Comparison of ENCODE assay signal across 1 cellular context in the genomic region with DNA sequence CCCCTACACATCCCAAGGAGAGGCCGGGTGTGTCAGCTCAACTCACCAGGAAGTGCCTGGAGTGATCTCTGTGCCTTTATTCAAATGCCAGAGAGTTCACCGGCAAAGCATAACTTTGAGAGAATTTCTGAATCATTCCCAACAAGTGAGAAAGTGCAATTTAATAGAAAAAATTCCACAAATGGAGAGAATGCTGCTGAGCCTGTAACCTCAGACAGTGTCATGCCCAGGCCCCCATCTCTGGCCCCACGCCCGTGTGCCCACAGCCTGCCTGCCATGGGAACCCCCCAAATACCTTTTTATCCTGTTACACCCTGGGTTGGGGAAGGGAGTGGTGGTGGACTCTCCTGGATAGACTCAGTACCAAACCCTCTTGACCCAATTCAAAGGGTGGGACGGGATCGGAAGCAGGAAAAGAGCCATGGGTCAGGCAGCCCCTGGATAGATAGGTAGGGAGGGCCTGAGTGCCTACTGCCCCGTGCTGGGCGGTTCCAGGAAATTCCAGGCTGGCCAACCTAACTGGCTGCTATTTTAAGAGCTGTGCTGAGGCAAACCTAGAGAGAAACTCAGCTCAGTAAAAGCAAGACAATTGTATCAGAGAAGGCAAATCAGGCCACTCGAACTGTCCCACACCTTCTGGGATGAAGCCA.
TF ChIP-seq lines count a peak whose summit lies in the region.

No MANE protein-coding gene starts in this region.

TF ChIP-seq in IMR-90, 13 proteins besides CTCF, POLR2A, EP300 and RAD21 (continued from another document):
- TF ChIP-seq, protein P1, sequence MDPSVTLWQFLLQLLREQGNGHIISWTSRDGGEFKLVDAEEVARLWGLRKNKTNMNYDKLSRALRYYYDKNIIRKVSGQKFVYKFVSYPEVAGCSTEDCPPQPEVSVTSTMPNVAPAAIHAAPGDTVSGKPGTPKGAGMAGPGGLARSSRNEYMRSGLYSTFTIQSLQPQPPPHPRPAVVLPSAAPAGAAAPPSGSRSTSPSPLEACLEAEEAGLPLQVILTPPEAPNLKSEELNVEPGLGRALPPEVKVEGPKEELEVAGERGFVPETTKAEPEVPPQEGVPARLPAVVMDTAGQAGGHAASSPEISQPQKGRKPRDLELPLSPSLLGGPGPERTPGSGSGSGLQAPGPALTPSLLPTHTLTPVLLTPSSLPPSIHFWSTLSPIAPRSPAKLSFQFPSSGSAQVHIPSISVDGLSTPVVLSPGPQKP (IDR thresholded peaks at IDR 0.05; ENCODE audit: borderline replicate concordance, low read depth, low read length): no peak
- TF ChIP-seq MAZ (IDR thresholded peaks at IDR 0.05; ENCODE audit: borderline replicate concordance, low read depth, low read length): no peak
- TF ChIP-seq MXI1 (IDR thresholded peaks at IDR 0.05; ENCODE audit: borderline replicate concordance, low read depth, low read length): no peak
- TF ChIP-seq SMC3 (IDR thresholded peaks at IDR 0.05; ENCODE audit: low read depth, low read length): no peak
- TF ChIP-seq FOS (IDR thresholded peaks at IDR 0.05; ENCODE audit: low read depth, low read length): no peak
- TF ChIP-seq RCOR1 (IDR thresholded peaks at IDR 0.05; ENCODE audit: insufficient replicate concordance, low read length): no peak
- TF ChIP-seq RFX5 (IDR thresholded peaks at IDR 0.05; ENCODE audit: low read depth, low read length): no peak
- TF ChIP-seq CEBPB (IDR thresholded peaks at IDR 0.05; ENCODE audit: low read depth, low read length): no peak
